In the genomic region with DNA sequence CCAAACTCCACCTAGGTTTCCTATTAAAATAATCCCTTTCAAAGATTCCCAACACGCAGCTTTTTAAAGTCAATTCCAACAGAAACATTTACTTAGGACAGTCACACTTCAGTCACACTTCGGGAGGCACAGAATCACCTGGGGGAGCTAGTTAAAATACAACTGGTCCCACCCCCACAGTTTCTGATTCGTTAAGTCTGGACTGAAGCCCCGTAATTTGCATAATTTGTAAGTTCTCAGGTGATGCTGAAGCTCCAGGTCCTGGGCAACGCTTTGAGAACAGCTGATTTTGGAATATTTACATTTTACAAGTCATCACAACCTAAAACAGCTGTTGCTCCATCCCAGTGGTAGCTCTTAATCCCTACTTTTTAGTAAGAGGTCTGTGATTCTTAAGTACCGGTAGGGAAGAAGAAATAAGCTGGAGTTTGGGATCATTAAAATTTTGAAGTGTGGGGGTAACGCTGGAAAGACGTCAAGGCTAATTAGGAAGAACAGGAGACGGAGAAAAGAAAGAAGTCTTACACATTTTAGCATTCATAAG, we compare ENCODE assay signal across 8 cellular contexts. TPM values are rescaled to one million over a fixed set of nuclear protein-coding genes. Genes with fewer than 3 reads are reported as not detected.
DNase-seq lines count a peak whose midpoint lies in the region; ATAC-seq and TF ChIP-seq lines count a peak whose summit lies in the region.

No MANE protein-coding gene starts in this region.

- H3K4me1 ChIP-seq in heart right ventricle: peaks cover 7 to 53% (median 36%) of the 10 kb centered on the region in 9 donors
- peaks cover 9% of the 10 kb centered on the region for H3K4me1 ChIP-seq in endocrine pancreas (ENCODE audit: control insufficient read depth, insufficient read depth, low read length)

- 24% methylated on average over 9 of the region's 9 CpGs for WGBS in heart right ventricle, 2 donors

- no peaks in the 10 kb centered on the region for H3K27me3 Mint-ChIP-seq in osteocyte (ENCODE audit: unreplicated experiment)

- ATAC-seq in heart right ventricle (no peak), Right ventricle myocardium superior (ENCODE audit: poor library complexity) (no peak), HG03342 (IDR thresholded peaks at IDR 0.05; ENCODE audit: unreplicated experiment) (no peak)

- H3K27me3 ChIP-seq in heart right ventricle (no peaks in the 10 kb centered on the region), endocrine pancreas (ENCODE audit: control insufficient read depth, insufficient read depth, low read length) (no peaks in the 10 kb centered on the region)

- H3K4me3 ChIP-seq in heart right ventricle: peak overlapping the region; percentile 88 to 100 (median 95)
- H3K4me3 ChIP-seq in endocrine pancreas (ENCODE audit: control insufficient read depth, insufficient read depth, low read length): peak overlapping the region; percentile 86

- peaks cover 56% of the 10 kb centered on the region for H3K4me1 Mint-ChIP-seq in osteocyte (ENCODE audit: unreplicated experiment)

- H3K36me3 Mint-ChIP-seq in osteocyte (ENCODE audit: unreplicated experiment): no peaks in the 10 kb centered on the region

- DNase-seq in heart right ventricle: no peak
- no peak for DNase-seq in Right ventricle myocardium superior
- DNase-seq in NCI-H748 treated with DMSO at 0.1 percent for 48 hours (lab: John Stamatoyannopoulos, UW): peak; percentile 22
- DNase-seq in osteocyte (ENCODE audit: extremely low spot score, unreplicated experiment): no peak
- DNase-seq in NK-92 (lab: John Stamatoyannopoulos, UW; ENCODE audit: unreplicated experiment): no peak
- DNase-seq in HuH-7 (ENCODE audit: low spot score): no peak

- TF ChIP-seq CTCF in heart right ventricle (IDR thresholded peaks at IDR 0.05) (no peak), osteocyte (IDR thresholded peaks at IDR 0.05) (no peak)

- intact Hi-C loops in heart right ventricle (cut with DNase I): loop anchor here in 6 of 10 donors (2.0 to 10.0 kb wide), 5 partner anchors 58 to 110 kb away; a partner anchor contains a TSS
- intact Hi-C loops in Right ventricle myocardium superior (cut with DNase I): loop anchor here (10.0 kb wide), 1 partner anchor 60 kb away; a partner anchor contains a TSS

- H3K9me3 ChIP-seq in heart right ventricle: no peaks in the 10 kb centered on the region
- no peaks in the 10 kb centered on the region for H3K9me3 ChIP-seq in endocrine pancreas (ENCODE audit: control insufficient read depth, low read length)

- H3K27ac Mint-ChIP-seq in osteocyte (ENCODE audit: unreplicated experiment): peak overlapping the region; percentile 13

- peak overlapping the region; percentile 95 for H3K4me3 Mint-ChIP-seq in osteocyte (ENCODE audit: unreplicated experiment)

- peak overlapping the region; percentile 97 for H3K9ac ChIP-seq in endocrine pancreas (ENCODE audit: control insufficient read depth, insufficient read depth, low read length)

- H3K36me3 ChIP-seq in heart right ventricle: peaks cover 0 to 5% (median 0%) of the 10 kb centered on the region in 9 donors
- H3K36me3 ChIP-seq in endocrine pancreas (ENCODE audit: control insufficient read depth, insufficient read depth, low read length): no peaks in the 10 kb centered on the region

- H3K27ac ChIP-seq in heart right ventricle: peak overlapping the region in 6 of 10 donors; percentile 74 to 92 (median 90)

- H3K9me3 Mint-ChIP-seq in osteocyte (ENCODE audit: unreplicated experiment): no peaks in the 10 kb centered on the region

RNA-seq across cellular contexts. Expression of a gene that starts 1.2 kb away (rescaled TPM):
- total RNA-seq in heart right ventricle: 10 to 100 TPM; 20.8 to 30.7 (median 24.8) TPM
- 1 to 10 TPM; 7.3 to 9.6 TPM for polyA plus RNA-seq in heart right ventricle
- total RNA-seq in Right ventricle myocardium superior: 23.0 TPM
- total RNA-seq in osteocyte: 46.2 and 51.4 TPM in 2 replicates
